Comparison of ENCODE assay signal across 1 cellular context in genomic region chr19:39390759-39391592, GRCh38.
A peak's percentile ranks its signal among the peaks of the same experiment; 100 is the strongest.
TF ChIP-seq lines count a peak whose summit lies in the region.

Gene MED29, plus strand, starts transcription at chr19:39391378. Its CDS starts 45 bp downstream, at chr19:39391423.
Gene PAF1, minus strand, starts transcription at chr19:39391106. Its CDS starts 242 bp downstream, at chr19:39390864.

TF ChIP-seq in K562, 482 proteins besides CTCF, POLR2A, EP300 and RAD21 (continued from another document and continues in another):
- TF ChIP-seq RREB1 (CRISPR knock-in tag; IDR thresholded peaks at IDR 0.05) (peak; percentile 78), ZFP36 (IDR thresholded peaks at IDR 0.05; ENCODE audit: low read depth, low read length, partially characterized antibody) (no peak), ZBTB49 (CRISPR knock-in tag; IDR thresholded peaks at IDR 0.05; ENCODE audit: borderline replicate concordance) (no peak; the same call in 1 of the 2 replicates), HOMEZ (CRISPR knock-in tag; IDR thresholded peaks at IDR 0.05) (no peak), PHF20 (IDR thresholded peaks at IDR 0.05; ENCODE audit: partially characterized antibody) (peak; percentile 84), LCOR (CRISPR knock-in tag; IDR thresholded peaks at IDR 0.05) (peak; percentile 95), NEUROD1 (IDR thresholded peaks at IDR 0.05; ENCODE audit: borderline replicate concordance, low read depth, low read length, partially characterized antibody) (peak; percentile 75), DMBX1 (CRISPR knock-in tag; IDR thresholded peaks at IDR 0.05; ENCODE audit: borderline replicate concordance) (no peak), TAL1 (IDR thresholded peaks at IDR 0.05) (peak; percentile 10; the same call in 1 of the 2 replicates), NRF1 (conservative IDR thresholded peaks at IDR 0.05 in 1 of 2, IDR thresholded peaks at IDR 0.05 in 1 of 2) (peak; percentile 73 to 78), DDX20 (tag; IDR thresholded peaks at IDR 0.05; ENCODE audit: low read depth) (no peak), SRSF1 (IDR thresholded peaks at IDR 0.05; ENCODE audit: low read depth, low read length) (no peak), ZNF174 (CRISPR knock-in tag; IDR thresholded peaks at IDR 0.05) (no peak), TFAM (CRISPR knock-in tag; conservative IDR thresholded peaks at IDR 0.05) (no peak), EZH2 (IDR thresholded peaks at IDR 0.05; ENCODE audit: borderline replicate concordance, low read depth, low read length) (no peak), THAP12 (CRISPR knock-in tag; IDR thresholded peaks at IDR 0.05) (0 out of 2 replicates have a peak, but pooled peaks have one; percentile 59), POLR2H (tag; IDR thresholded peaks at IDR 0.05; ENCODE audit: low read depth) (peak; percentile 93), ZNF512 (tag; IDR thresholded peaks at IDR 0.05) (no peak), IFI16 (CRISPR knock-in tag; IDR thresholded peaks at IDR 0.05) (no peak), CBX1 (IDR thresholded peaks at IDR 0.05; ENCODE audit: low read depth) (0 out of 2 replicates have a peak, but pooled peaks have one; percentile 58), TEAD1 (CRISPR knock-in tag; IDR thresholded peaks at IDR 0.05) (peak; percentile 8 to 79; a peak in 1 of 4 replicates), ZNF3 (CRISPR knock-in tag; IDR thresholded peaks at IDR 0.05) (no peak), STAT5A (IDR thresholded peaks at IDR 0.05; ENCODE audit: borderline replicate concordance, low read length) (no peak), SRF (CRISPR knock-in tag; IDR thresholded peaks at IDR 0.05) (peak in 1 of 2 experiments; percentile 61; a peak in 2 of 4 replicates), HNRNPLL (IDR thresholded peaks at IDR 0.05; ENCODE audit: low read depth, low read length, poor library complexity, severe bottlenecking) (peak; percentile 71), CHCHD3 (CRISPR knock-in tag; IDR thresholded peaks at IDR 0.05) (0 out of 2 replicates have a peak, but pooled peaks have one; percentile 3), U2AF2 (optimal IDR thresholded peaks at IDR 0.05; ENCODE audit: low read depth, low read length) (no peak), DEAF1 (CRISPR knock-in tag; IDR thresholded peaks at IDR 0.05) (no peak), BRF2 (IDR thresholded peaks at IDR 0.05; ENCODE audit: borderline replicate concordance, insufficient read depth, insufficient read length) (no peak), NELFE (IDR thresholded peaks at IDR 0.05; ENCODE audit: insufficient read depth, insufficient read length) (no peak), ZNF79 (CRISPR knock-in tag; IDR thresholded peaks at IDR 0.05; ENCODE audit: low read depth) (no peak), ZNF23 (CRISPR knock-in tag; IDR thresholded peaks at IDR 0.05) (no peak), ZNF436 (CRISPR knock-in tag; IDR thresholded peaks at IDR 0.05) (no peak), E2F8 (IDR thresholded peaks at IDR 0.05; ENCODE audit: low read depth, partially characterized antibody) (no peak), CTCFL (IDR thresholded peaks at IDR 0.05; ENCODE audit: borderline replicate concordance, insufficient read depth, low read depth, low read length, poor library complexity, severe bottlenecking) (no peak)
